Comparison of ENCODE assay signal across 22 cellular contexts in genomic region chrX:123704781-123705180, GRCh38.
"Had no signal": no experiment of that assay in that cellular context is flagged by ENCODE, and none has a peak within 500 bp of the region (broad histone marks: within the 10 kb centered on the region; RNA-seq: fewer than 3 reads in every experiment).

No MANE protein-coding gene starts in this region.

- H3K27me3 Mint-ChIP-seq: activated CD4-positive, alpha-beta T cell treated with anti-CD3 and anti-CD28 coated beads, Interleukin-2, amount 10 ng/mL, durations not matched to agents 7 days and 5 days; activated naive CD8-positive, alpha-beta T cell treated with anti-CD3 and anti-CD28 coated beads, Interleukin-2, amount 10 ng/mL, durations not matched to agents 7 days and 5 days; activated T-helper 17 cell treated with anti-CD3 and anti-CD28 coated beads, Interleukin-2, amount 50 U/mL, for 72 hours; natural killer cell treated with Interleukin-12 subunit alpha and Interleukin-12 subunit beta and Interleukin-15 and Interleukin-18, amount 100 ng/mL, for 72 hours had no signal

- H3K9me3 ChIP-seq: body of pancreas, left lung, neutrophil, pancreas, right lobe of liver, transverse colon had no signal

- H3K4me1 ChIP-seq: body of pancreas, left lung, pancreas, right lobe of liver, transverse colon had no signal

- H3K27me3 ChIP-seq: body of pancreas, cardiac muscle cell, left lung, neutrophil, pancreas, right lobe of liver, transverse colon had no signal

- H3K36me3 ChIP-seq: cardiac muscle cell, neutrophil, pancreas, right lobe of liver, transverse colon had no signal

- H3K4me1 Mint-ChIP-seq: activated naive CD8-positive, alpha-beta T cell treated with anti-CD3 and anti-CD28 coated beads, Interleukin-2, amount 10 ng/mL, durations not matched to agents 7 days and 5 days; activated T-helper 17 cell treated with anti-CD3 and anti-CD28 coated beads, Interleukin-2, amount 50 U/mL, for 72 hours; stimulated activated effector memory CD8-positive, alpha-beta T cell treated with anti-CD3 and anti-CD28 coated beads, Interleukin-12 subunit alpha, Interleukin-12 subunit beta, amount 100 ng/mL, for 72 hours had no signal

- H3K27ac Mint-ChIP-seq: activated CD4-positive, alpha-beta T cell treated with anti-CD3 and anti-CD28 coated beads, Interleukin-2, amount 10 ng/mL, durations not matched to agents 7 days and 5 days; activated CD8-positive, alpha-beta T cell treated with anti-CD3 and anti-CD28 coated beads, Interleukin-2, amount 10 ng/mL, durations not matched to agents 7 days and 5 days; activated naive CD8-positive, alpha-beta T cell treated with anti-CD3 and anti-CD28 coated beads, Interleukin-2, amount 10 ng/mL, durations not matched to agents 7 days and 5 days; activated T-helper 17 cell treated with anti-CD3 and anti-CD28 coated beads, Interleukin-2, amount 50 U/mL, for 72 hours; natural killer cell treated with Interleukin-12 subunit alpha and Interleukin-12 subunit beta and Interleukin-15 and Interleukin-18, amount 100 ng/mL, for 72 hours; stimulated activated effector memory CD8-positive, alpha-beta T cell treated with anti-CD3 and anti-CD28 coated beads, Interleukin-12 subunit alpha, Interleukin-12 subunit beta, amount 100 ng/mL, for 72 hours had no signal

- FAIRE-seq: urothelium cell line had no signal

- ATAC-seq: activated CD8-positive, alpha-beta T cell treated with anti-CD3 and anti-CD28 coated beads, Interleukin-2, amount 10 ng/mL, durations not matched to agents 7 days and 5 days; body of pancreas; left lung; natural killer cell treated with Interleukin-12 subunit alpha and Interleukin-12 subunit beta and Interleukin-15 and Interleukin-18, amount 100 ng/mL, for 72 hours; pancreas; stimulated activated effector memory CD8-positive, alpha-beta T cell treated with anti-CD3 and anti-CD28 coated beads, Interleukin-12 subunit alpha, Interleukin-12 subunit beta, amount 100 ng/mL, for 72 hours had no signal

- H3K4me3 ChIP-seq: body of pancreas, cardiac muscle cell, left lung, pancreas, right lobe of liver, skin epidermis, transverse colon had no signal

- H3K4me3 Mint-ChIP-seq: activated CD4-positive, alpha-beta T cell treated with anti-CD3 and anti-CD28 coated beads, Interleukin-2, amount 10 ng/mL, durations not matched to agents 7 days and 5 days; activated CD8-positive, alpha-beta T cell treated with anti-CD3 and anti-CD28 coated beads, Interleukin-2, amount 10 ng/mL, durations not matched to agents 7 days and 5 days; activated naive CD8-positive, alpha-beta T cell treated with anti-CD3 and anti-CD28 coated beads, Interleukin-2, amount 10 ng/mL, durations not matched to agents 7 days and 5 days; activated T-helper 17 cell treated with anti-CD3 and anti-CD28 coated beads, Interleukin-2, amount 50 U/mL, for 72 hours; natural killer cell treated with Interleukin-12 subunit alpha and Interleukin-12 subunit beta and Interleukin-15 and Interleukin-18, amount 100 ng/mL, for 72 hours; stimulated activated effector memory CD8-positive, alpha-beta T cell treated with anti-CD3 and anti-CD28 coated beads, Interleukin-12 subunit alpha, Interleukin-12 subunit beta, amount 100 ng/mL, for 72 hours had no signal

- H3K36me3 Mint-ChIP-seq: natural killer cell treated with Interleukin-12 subunit alpha and Interleukin-12 subunit beta and Interleukin-15 and Interleukin-18, amount 100 ng/mL, for 72 hours had no signal

- H3K27ac ChIP-seq: body of pancreas, left lung, neutrophil, pancreas, right lobe of liver, skin epidermis, transverse colon had no signal

- DNase-seq: activated CD4-positive, alpha-beta T cell treated with anti-CD3 and anti-CD28 coated beads, Interleukin-2, amount 10 ng/mL, durations not matched to agents 7 days and 5 days; activated CD8-positive, alpha-beta T cell treated with anti-CD3 and anti-CD28 coated beads, Interleukin-2, amount 10 ng/mL, durations not matched to agents 7 days and 5 days; activated naive CD4-positive, alpha-beta T cell treated with Interleukin-2 at 50 U/mL for 16 hours; activated naive CD8-positive, alpha-beta T cell treated with anti-CD3 and anti-CD28 coated beads, Interleukin-2, amount 10 ng/mL, durations not matched to agents 7 days and 5 days; amygdala; body of pancreas; dermis blood vessel endothelial cell; effector CD8-positive, alpha-beta T cell; erythroblast; left lung; pancreas; right lobe of liver; stimulated activated CD4-positive, alpha-beta T cell treated with anti-CD3 and anti-CD28 coated beads, Interleukin-1b, Interleukin-23, amount 100 ng/mL, for 48 hours; T-helper 2 cell; transverse colon had no signal

- H3K9me3 Mint-ChIP-seq: activated CD4-positive, alpha-beta T cell treated with anti-CD3 and anti-CD28 coated beads, Interleukin-2, amount 10 ng/mL, durations not matched to agents 7 days and 5 days; activated naive CD8-positive, alpha-beta T cell treated with anti-CD3 and anti-CD28 coated beads, Interleukin-2, amount 10 ng/mL, durations not matched to agents 7 days and 5 days; activated T-helper 17 cell treated with anti-CD3 and anti-CD28 coated beads, Interleukin-2, amount 50 U/mL, for 72 hours; natural killer cell treated with Interleukin-12 subunit alpha and Interleukin-12 subunit beta and Interleukin-15 and Interleukin-18, amount 100 ng/mL, for 72 hours; stimulated activated effector memory CD8-positive, alpha-beta T cell treated with anti-CD3 and anti-CD28 coated beads, Interleukin-12 subunit alpha, Interleukin-12 subunit beta, amount 100 ng/mL, for 72 hours had no signal
